Comparison of ENCODE assay signal across 8 cellular contexts in genomic region chr13:48975926-48976676, GRCh38. TPM values are rescaled to one million over a fixed set of nuclear protein-coding genes. Genes with fewer than 3 reads are reported as not detected.
A peak's percentile ranks its signal among the peaks of the same experiment; 100 is the strongest.
DNase-seq lines count a peak whose midpoint lies in the region; TF ChIP-seq lines count a peak whose summit lies in the region.

No MANE protein-coding gene starts in this region.

- H2AFZ ChIP-seq in neuron (ENCODE audit: low read depth, low read length): peak overlapping the region; percentile 99

- H3K4me3 ChIP-seq in fibroblast of villous mesenchyme (ENCODE audit: low read depth, low read length) (peak overlapping the region; percentile 88), neuron (ENCODE audit: low read length) (peak overlapping the region; percentile 65), stomach smooth muscle (ENCODE audit: low read length in 2 of 2) (peak overlapping the region; percentile 85 to 88)

- DNase-seq in ELR (ENCODE audit: low read depth) (peak; percentile 90), GOT3 (lab: John Stamatoyannopoulos, UW) (peak; percentile 70), LHCN-M2 (ENCODE audit: low read depth) (peak; percentile 80), SHP77 (lab: John Stamatoyannopoulos, UW) (peak; percentile 77 to 82), activated gamma-delta T cell (lab: John Stamatoyannopoulos, UW) (peak; percentile 77), fibroblast of villous mesenchyme (ENCODE audit: low read depth) (peak; percentile 85)

- H3K27me3 ChIP-seq in neuron (ENCODE audit: insufficient read depth, low read length) (no peaks in the 10 kb centered on the region), stomach smooth muscle (ENCODE audit: control insufficient read depth in 1 of 2, insufficient read depth in 2 of 2, low read length in 2 of 2) (no peaks in the 10 kb centered on the region)

- H3K9me3 ChIP-seq in neuron (ENCODE audit: low read length) (peaks cover 5% of the 10 kb centered on the region), stomach smooth muscle (ENCODE audit: control insufficient read depth in 2 of 2, low read length in 2 of 2) (no peaks in the 10 kb centered on the region)

- no peaks in the 10 kb centered on the region for H3K36me3 ChIP-seq in neuron (ENCODE audit: insufficient read depth, low read length)
- no peaks in the 10 kb centered on the region for H3K36me3 ChIP-seq in stomach smooth muscle (ENCODE audit: control insufficient read depth in 2 of 2, insufficient read depth in 2 of 2, low read length in 2 of 2)

- H3K27ac ChIP-seq in stomach smooth muscle (ENCODE audit: low read length): peak overlapping the region; percentile 91

- peaks cover 26% of the 10 kb centered on the region for H3K4me1 ChIP-seq in neuron (ENCODE audit: insufficient read depth, low read length)
- no peaks in the 10 kb centered on the region for H3K4me1 ChIP-seq in stomach smooth muscle (ENCODE audit: control insufficient read depth, insufficient read depth, low read length)

- peak; percentile 5 for TF ChIP-seq CTCF in fibroblast of villous mesenchyme (IDR thresholded peaks at IDR 0.05; ENCODE audit: insufficient read depth, low read depth, low read length)

- peak overlapping the region; percentile 90 to 97 for H3K9ac ChIP-seq in stomach smooth muscle (ENCODE audit: low read length in 2 of 2)

RNA-seq across cellular contexts. Expression of gene FNDC3A, which starts 0.4 kb away (rescaled TPM):
- total RNA-seq in LHCN-M2 (2014; rRNA removed) (60.8 and 70.7 TPM in 2 replicates), fibroblast of villous mesenchyme (73.4 and 122 TPM in 2 replicates)
- 12.2 TPM for polyA plus RNA-seq in LHCN-M2 (2012)

Comparison
In these comparisons a context has a peak if more than half of its experiments do, and no peak if none do; other contexts are left out.
1. Peak in every context shown above with its lines: DNase-seq, H3K4me3 ChIP-seq and H3K27ac ChIP-seq.